ENCODE assay signal across 10 cellular contexts in the genomic region with DNA sequence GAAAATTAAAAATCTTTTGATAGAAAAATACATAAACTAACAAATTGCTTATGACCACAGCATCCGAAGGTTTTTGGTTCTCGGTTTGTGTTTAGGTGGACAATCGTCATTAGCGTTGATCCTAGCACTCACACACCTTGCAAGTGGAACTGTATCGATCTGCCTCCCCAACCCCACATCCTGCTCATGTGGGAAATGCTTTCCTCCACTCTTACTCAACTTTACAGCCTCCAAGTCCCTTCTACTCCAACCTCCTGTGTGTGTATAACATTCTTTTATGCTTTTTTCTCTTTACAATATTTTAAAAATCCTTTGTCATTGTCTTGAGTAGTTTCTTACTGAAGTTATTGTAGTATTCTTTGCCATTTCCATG. TPM values are rescaled to one million over a fixed set of nuclear protein-coding genes. Genes with fewer than 3 reads are reported as not detected.
DNase-seq lines count a peak whose midpoint lies in the region; ATAC-seq, FAIRE-seq and TF ChIP-seq lines count a peak whose summit lies in the region.
"Had no signal": no experiment of that assay in that cellular context is flagged by ENCODE, and none has a peak within 500 bp of the region (broad histone marks: within the 10 kb centered on the region; RNA-seq: fewer than 3 reads in every experiment).

No MANE protein-coding gene starts in this region.

- BruUV-seq in GM12878 (replicated peaks; lab: Mats Ljungman, UMichigan): no TSS peak

- SMC1A ChIA-PET in GM12878 (lab: Charles Lee; ENCODE audit: uncharacterized antibody, unreplicated experiment): no interaction called here

- FAIRE-seq in GM12878 (lab: Jason Lieb, UNC): no peak

- H3K79me2 ChIP-seq in Karpas-422 (ENCODE audit: low read length): no peaks in the 10 kb centered on the region
- no peaks in the 10 kb centered on the region for H3K79me2 ChIP-seq in GM12878 (ENCODE audit: control insufficient read depth, insufficient read depth, low read length)

- H3K9ac ChIP-seq in Karpas-422 (ENCODE audit: low read length) (no peak overlapping the region), GM12878 (ENCODE audit: control insufficient read depth, insufficient read depth, low read length) (no peak overlapping the region)

- H3K4me2 ChIP-seq in Karpas-422 (ENCODE audit: low read depth, low read length, poor library complexity, severe bottlenecking) (no peak overlapping the region), GM12878 (ENCODE audit: control insufficient read depth, insufficient read depth) (peak overlapping the region; percentile 66)

- no peak overlapping the region for H3K4me3 ChIP-seq in Karpas-422 (ENCODE audit: low read length)
- H3K4me3 ChIP-seq in GM12878: no peak overlapping the region
- no peak overlapping the region for H3K4me3 ChIP-seq in adrenal gland
- H3K4me3 ChIP-seq: thyroid gland had no signal

- no peak overlapping the region for H3K27ac ChIP-seq in Karpas-422 (ENCODE audit: low read length)
- H3K27ac ChIP-seq in GM12878 (ENCODE audit: control insufficient read depth, insufficient read depth): peak overlapping the region; percentile 18; the same call in 1 of the 2 replicates
- no peak overlapping the region for H3K27ac ChIP-seq in adrenal gland
- H3K27ac ChIP-seq: thyroid gland had no signal

- H2AFZ ChIP-seq in Karpas-422 (ENCODE audit: low read length) (no peak overlapping the region), GM12878 (ENCODE audit: control insufficient read depth, low read depth, low read length) (peak overlapping the region; percentile 81)

- peak; percentile 74 for ATAC-seq in GM12878
- peak; percentile 95 for ATAC-seq in stimulated activated naive CD8-positive, alpha-beta T cell treated with anti-CD3 and anti-CD28 coated beads, Interleukin-15, amount 100 ng/mL, for 72 hours
- ATAC-seq: PC-3 had no signal

- TF ChIP-seq POLR2A in GM12878 (IDR thresholded peaks at IDR 0.05; ENCODE audit: low read depth, low read length) (no peak), adrenal gland (IDR thresholded peaks at IDR 0.05) (no peak)

- no peak for TF ChIP-seq RAD21 in GM12878 (IDR thresholded peaks at IDR 0.05; ENCODE audit: insufficient read depth, low read depth, low read length)

- H3K27ac Mint-ChIP-seq in activated T-cell treated with anti-CD3 and anti-CD28 coated beads, Interleukin-2, amount 50 U/mL, for 24 hours: peak overlapping the region; percentile 79
- H3K27ac Mint-ChIP-seq in stimulated activated naive CD8-positive, alpha-beta T cell treated with anti-CD3 and anti-CD28 coated beads, Interleukin-15, amount 100 ng/mL, for 72 hours: peak overlapping the region; percentile 90 to 95

- no peaks in the 10 kb centered on the region for H3K9me3 ChIP-seq in Karpas-422 (ENCODE audit: low read length)
- H3K9me3 ChIP-seq in GM12878 (replicated peaks; ENCODE audit: control insufficient read depth, insufficient read depth, low read length): no peaks in the 10 kb centered on the region
- no peaks in the 10 kb centered on the region for H3K9me3 ChIP-seq in adrenal gland (replicated peaks in 1 of 3)
- H3K9me3 ChIP-seq: thyroid gland had no signal

- H3K36me3 ChIP-seq in Karpas-422 (ENCODE audit: insufficient read depth, low read length): no peaks in the 10 kb centered on the region
- H3K36me3 ChIP-seq in GM12878 (ENCODE audit: control insufficient read depth in 2 of 2, insufficient read depth in 2 of 2, low read length in 1 of 2): no peaks in the 10 kb centered on the region
- no peaks in the 10 kb centered on the region for H3K36me3 ChIP-seq in adrenal gland (replicated peaks in 1 of 2)
- H3K36me3 ChIP-seq: thyroid gland had no signal

- H3K27me3 ChIP-seq in Karpas-422 (ENCODE audit: low read length): no peaks in the 10 kb centered on the region
- no peaks in the 10 kb centered on the region for H3K27me3 ChIP-seq in GM12878 (replicated peaks in 1 of 2; ENCODE audit: control insufficient read depth in 2 of 2, insufficient read depth in 2 of 2, low read length in 1 of 2)
- H3K27me3 ChIP-seq in adrenal gland: no peaks in the 10 kb centered on the region
- H3K27me3 ChIP-seq: thyroid gland had no signal

- peak overlapping the region; percentile 37 for H3K4me3 Mint-ChIP-seq in activated T-cell treated with anti-CD3 and anti-CD28 coated beads, Interleukin-2, amount 50 U/mL, for 24 hours
- peak overlapping the region; percentile 61 to 70 for H3K4me3 Mint-ChIP-seq in stimulated activated naive CD8-positive, alpha-beta T cell treated with anti-CD3 and anti-CD28 coated beads, Interleukin-15, amount 100 ng/mL, for 72 hours

- no peaks in the 10 kb centered on the region for H3K27me3 Mint-ChIP-seq in activated T-cell treated with anti-CD3 and anti-CD28 coated beads, Interleukin-2, amount 50 U/mL, for 24 hours
- H3K27me3 Mint-ChIP-seq in stimulated activated naive CD8-positive, alpha-beta T cell treated with anti-CD3 and anti-CD28 coated beads, Interleukin-15, amount 100 ng/mL, for 72 hours: no peaks in the 10 kb centered on the region

- DNase-seq in activated T-cell treated with anti-CD3 and anti-CD28 coated beads, Interleukin-2, amount 50 U/mL, for 24 hours: no peak
- no peak for DNase-seq in activated T-cell treated with anti-CD3 and anti-CD28 coated beads for 4 hours
- DNase-seq in Karpas-422: peak; percentile 37
- DNase-seq in GM12878 (ENCODE audit: low read depth, low spot score): no peak
- DNase-seq in stimulated activated naive CD8-positive, alpha-beta T cell treated with anti-CD3 and anti-CD28 coated beads, Interleukin-15, amount 100 ng/mL, for 72 hours: peak in 1 of 2 donors; percentile 38
- no peak for DNase-seq in MV-4-11 (lab: John Stamatoyannopoulos, UW)
- DNase-seq in epidermal melanocyte (ENCODE audit: insufficient read length, low spot score): no peak
- DNase-seq in adrenal gland: no peak
- DNase-seq: thyroid gland had no signal

- CTCF ChIA-PET in GM12878 (lab: Yijun Ruan, JAX): no interaction called here

- H3K4me1 ChIP-seq in Karpas-422 (ENCODE audit: low read length): peaks cover 6% of the 10 kb centered on the region; the same call in 1 of the 2 replicates
- peaks cover 9% of the 10 kb centered on the region for H3K4me1 ChIP-seq in GM12878 (ENCODE audit: control insufficient read depth, insufficient read depth, low read length)
- no peaks in the 10 kb centered on the region for H3K4me1 ChIP-seq in adrenal gland (replicated peaks in 1 of 2)

- no peaks in the 10 kb centered on the region for H3K9me3 Mint-ChIP-seq in activated T-cell treated with anti-CD3 and anti-CD28 coated beads, Interleukin-2, amount 50 U/mL, for 24 hours
- H3K9me3 Mint-ChIP-seq in stimulated activated naive CD8-positive, alpha-beta T cell treated with anti-CD3 and anti-CD28 coated beads, Interleukin-15, amount 100 ng/mL, for 72 hours: no peaks in the 10 kb centered on the region

- RAD21 ChIA-PET in GM12878 (lab: Charles Lee; ENCODE audit: unreplicated experiment): no interaction called here

- no peaks in the 10 kb centered on the region for H4K20me1 ChIP-seq in Karpas-422 (ENCODE audit: insufficient read depth, low read depth, low read length)
- no peaks in the 10 kb centered on the region for H4K20me1 ChIP-seq in GM12878 (ENCODE audit: control insufficient read depth, insufficient read depth)

- H3K4me1 Mint-ChIP-seq in activated T-cell treated with anti-CD3 and anti-CD28 coated beads, Interleukin-2, amount 50 U/mL, for 24 hours (ENCODE audit: low read depth): peaks cover 25% of the 10 kb centered on the region
- H3K4me1 Mint-ChIP-seq in stimulated activated naive CD8-positive, alpha-beta T cell treated with anti-CD3 and anti-CD28 coated beads, Interleukin-15, amount 100 ng/mL, for 72 hours: peaks cover 23% of the 10 kb centered on the region

- WGBS in GM12878 (ENCODE audit: insufficient coverage, insufficient replicate concordance, low lambda C conversion rate, missing lambda C conversion rate): 39% methylated on average over 5 of the region's 5 CpGs
- WGBS in adrenal gland, 4 donors: 75 to 86% (median 83%) methylated on average over 5 of the region's 5 CpGs

- in situ Hi-C loops in GM12878 (cut with MboI): no loop called here

- H3K36me3 Mint-ChIP-seq in activated T-cell treated with anti-CD3 and anti-CD28 coated beads, Interleukin-2, amount 50 U/mL, for 24 hours (ENCODE audit: low read depth): no peaks in the 10 kb centered on the region

- TF ChIP-seq EP300 in GM12878 (IDR thresholded peaks at IDR 0.05; ENCODE audit: borderline replicate concordance in 1 of 2, control insufficient read depth in 1 of 2, low read depth in 2 of 2, low read length in 2 of 2): no peak

- POLR2A ChIA-PET in GM12878 (lab: Charles Lee): no interaction called here

- TF ChIP-seq CTCF in GM12878 (IDR thresholded peaks at IDR 0.05 in 2 of 3, conservative IDR thresholded peaks at IDR 0.05 in 1 of 3; ENCODE audit: control insufficient read depth in 2 of 3, extremely low read depth in 1 of 3, insufficient read depth in 1 of 3, low read depth in 3 of 3, low read length in 3 of 3) (no peak), adrenal gland (IDR thresholded peaks at IDR 0.05) (no peak)

- H3K9me2 ChIP-seq in Karpas-422 (replicated peaks; ENCODE audit: insufficient read depth, low read length): no peaks in the 10 kb centered on the region

- intact Hi-C loops in GM12878 (cut with micrococcal nuclease; ENCODE audit: unreplicated experiment) (no loop called here), adrenal gland (cut with DNase I) (no loop called here)

TF ChIP-seq in GM12878, 131 proteins besides CTCF, POLR2A, EP300 and RAD21 (continues in another document):
- TF ChIP-seq MEF2A (IDR thresholded peaks at IDR 0.05; ENCODE audit: insufficient read depth, low read depth, low read length) (no peak), SUZ12 (IDR thresholded peaks at IDR 0.05; ENCODE audit: unreplicated experiment) (no peak), POU2F2 (IDR thresholded peaks at IDR 0.05; ENCODE audit: borderline replicate concordance, low read depth, low read length) (no peak)

RNA-seq across cellular contexts. Expression of a gene that starts 15.6 kb away (rescaled TPM):
- total RNA-seq in Karpas-422 (2014; rRNA removed; shearing (Covaris generic); ENCODE audit: low replicate concordance): 28.0 and 54.8 TPM in 2 replicates
- 766 and 777 TPM in 2 replicates for total RNA-seq in GM12878 (2013; cell fraction: nucleolus; rRNA removed)
- 77.0 and 90.4 TPM in 2 replicates for total RNA-seq in GM12878 (2014; rRNA removed)
- 64.0 and 66.4 TPM in 2 replicates for total RNA-seq in GM12878 (2014; rRNA removed; fragmentation: Illumina TruSeq; extraction: Trizol)
- 77.8 and 85.2 TPM in 2 replicates for total RNA-seq in GM12878 (2021)
- 39.6 TPM for polyA plus RNA-seq in GM12878 (2011; ENCODE audit: low read depth)
- 90.9 and 101 TPM in 2 replicates for polyA plus RNA-seq in GM12878 (2011; rRNA removed)
- 65.6 and 84.8 TPM in 2 replicates for polyA plus RNA-seq in GM12878 (2011; cell fraction: cytosol; rRNA removed)
- polyA plus RNA-seq in GM12878 (2011; cell fraction: nucleus; rRNA removed): 169 and 183 TPM in 2 replicates
- 45.1 and 70.5 TPM in 2 replicates for polyA plus RNA-seq in GM12878 (2012)
- polyA plus RNA-seq in GM12878 (2014; fragmentation: Illumina TruSeq; extraction: Trizol): 74.3 and 94.5 TPM in 2 replicates
- polyA plus RNA-seq in GM12878 (2014; fragmentation: Nextera tagmentation; extraction: Ambion mirVana): 1 to 10 TPM; 8.5 to 9.5 TPM
- polyA plus RNA-seq in GM12878 (2014; rRNA removed): 47.1 and 47.5 TPM in 2 replicates
- 10 to 100 TPM; 74.5 TPM for polyA plus RNA-seq in GM12878 (2016; fragmentation: Nextera tagmentation; extraction: Ambion mirVana)
- 177 and 187 TPM in 2 replicates for polyA minus RNA-seq in GM12878 (2011; rRNA and poly(A)+ RNA removed)
- polyA minus RNA-seq in GM12878 (2011; cell fraction: cytosol; rRNA and poly(A)+ RNA removed): 53.1 and 74.4 TPM in 2 replicates
- polyA minus RNA-seq in GM12878 (2011; cell fraction: nucleus; rRNA and poly(A)+ RNA removed): 194 and 231 TPM in 2 replicates
- total RNA-seq in adrenal gland: 1 to 10 TPM; 3.0 to 8.6 (median 5.3) TPM
- polyA plus RNA-seq in adrenal gland: 1 to 10 TPM; 2.5 to 3.9 (median 2.8) TPM
